ENCODE assay signal across 13 cellular contexts in genomic region chr17:64126918-64127317, GRCh38. TPM values are rescaled to one million over a fixed set of nuclear protein-coding genes. Genes with fewer than 3 reads are reported as not detected.
DNase-seq lines count a peak whose midpoint lies in the region; ATAC-seq and TF ChIP-seq lines count a peak whose summit lies in the region.
"Had no signal": no experiment of that assay in that cellular context is flagged by ENCODE, and none has a peak within 500 bp of the region (broad histone marks: within the 10 kb centered on the region; RNA-seq: fewer than 3 reads in every experiment).

No MANE protein-coding gene starts in this region.

- no peak overlapping the region for H2AFZ ChIP-seq in PC-9
- H2AFZ ChIP-seq in smooth muscle cell (ENCODE audit: low read depth), result no peak overlapping the region

- intact Hi-C loops in PC-9 (cut with micrococcal nuclease; ENCODE audit: unreplicated experiment), result no loop called here

- H3K27me3 ChIP-seq in PC-9 (ENCODE audit: insufficient read depth, low read depth) (no peaks in the 10 kb centered on the region), smooth muscle cell (ENCODE audit: low read depth) (no peaks in the 10 kb centered on the region)
- H3K27me3 ChIP-seq: heart right ventricle had no signal

- H4K20me1 ChIP-seq in PC-9 (ENCODE audit: insufficient read depth) (peaks cover 9% of the 10 kb centered on the region; the same call in 1 of the 2 replicates), smooth muscle cell (ENCODE audit: low read depth) (peaks cover 47% of the 10 kb centered on the region)

- H3K27ac Mint-ChIP-seq in activated T-cell treated with anti-CD3 and anti-CD28 coated beads, Interleukin-2, amount 50 U/mL, for 72 hours, result peak overlapping the region; percentile 88
- peak overlapping the region; percentile 53 for H3K27ac Mint-ChIP-seq in chondrocyte (ENCODE audit: unreplicated experiment)
- H3K27ac Mint-ChIP-seq: dendritic cell treated with granulocyte-macrophage colony-stimulating factor and Interleukin-4, amounts not matched to agents 40 ng/mL and 50 ng/mL, for 4 days had no signal

- POLR2A ChIA-PET in PC-9 (lab: Charles Lee; ENCODE audit: unreplicated experiment), result no interaction called here

- BruUV-seq in PC-9 (replicated peaks; lab: Mats Ljungman, UMichigan), result no TSS peak

- CTCF ChIA-PET in PC-9 (lab: Charles Lee), result interaction anchor here (0.6 kb wide), 1 partner anchor 71 kb away, joined by 3 read pairs; no protein-coding TSS in a partner anchor

- no peak overlapping the region for H3K4me3 ChIP-seq in PC-9
- no peak overlapping the region for H3K4me3 ChIP-seq in smooth muscle cell

- peaks cover 5 to 13% of the 10 kb centered on the region in 2 donors for H3K36me3 Mint-ChIP-seq in activated T-cell treated with anti-CD3 and anti-CD28 coated beads, Interleukin-2, amount 50 U/mL, for 72 hours (ENCODE audit: insufficient read depth in 2 of 2)
- no peaks in the 10 kb centered on the region for H3K36me3 Mint-ChIP-seq in chondrocyte (ENCODE audit: low read depth)

- H3K27ac ChIP-seq in PC-9 (0 out of 2 replicates have a peak overlapping the region, but pooled peaks have one; percentile 9), smooth muscle cell (ENCODE audit: low read depth) (peak overlapping the region; percentile 36)
- H3K27ac ChIP-seq: heart right ventricle, lower lobe of right lung, WERI-Rb-1 had no signal

- H3K9ac ChIP-seq in smooth muscle cell (ENCODE audit: low read depth), result peak overlapping the region; percentile 29

- H3K4me2 ChIP-seq in PC-9, result peak overlapping the region; percentile 92
- peak overlapping the region; percentile 42 for H3K4me2 ChIP-seq in smooth muscle cell

- no peak for ATAC-seq in activated T-cell treated with anti-CD3 and anti-CD28 coated beads, Interleukin-2, amount 50 U/mL, for 72 hours (replicated peaks in 1 of 2)
- ATAC-seq in GM21528 (IDR thresholded peaks at IDR 0.05; ENCODE audit: low FRiP score, unreplicated experiment), result no peak
- ATAC-seq in GM21447 (IDR thresholded peaks at IDR 0.05; ENCODE audit: unreplicated experiment), result no peak
- ATAC-seq: heart right ventricle, lower lobe of right lung had no signal

- no peaks in the 10 kb centered on the region for H3K9me3 Mint-ChIP-seq in activated T-cell treated with anti-CD3 and anti-CD28 coated beads, Interleukin-2, amount 50 U/mL, for 72 hours
- H3K9me3 Mint-ChIP-seq in chondrocyte (ENCODE audit: low read depth), result no peaks in the 10 kb centered on the region
- H3K9me3 Mint-ChIP-seq: dendritic cell treated with granulocyte-macrophage colony-stimulating factor and Interleukin-4, amounts not matched to agents 40 ng/mL and 50 ng/mL, for 4 days had no signal

- H3K4me1 ChIP-seq in PC-9 (replicated peaks; ENCODE audit: insufficient read depth) (peaks cover 29% of the 10 kb centered on the region), smooth muscle cell (ENCODE audit: low read depth) (peaks cover 6% of the 10 kb centered on the region)

- no peaks in the 10 kb centered on the region for H3K27me3 Mint-ChIP-seq in activated T-cell treated with anti-CD3 and anti-CD28 coated beads, Interleukin-2, amount 50 U/mL, for 72 hours (ENCODE audit: low read depth)
- no peaks in the 10 kb centered on the region for H3K27me3 Mint-ChIP-seq in chondrocyte (ENCODE audit: low read depth)
- H3K27me3 Mint-ChIP-seq: dendritic cell treated with granulocyte-macrophage colony-stimulating factor and Interleukin-4, amounts not matched to agents 40 ng/mL and 50 ng/mL, for 4 days had no signal

- H3F3A ChIP-seq in PC-9 (ENCODE audit: insufficient read depth, low read depth), result peaks cover 9% of the 10 kb centered on the region; the same call in 1 of the 2 replicates
- no peaks in the 10 kb centered on the region for H3F3A ChIP-seq in smooth muscle cell (ENCODE audit: low read depth)

- TF ChIP-seq CTCF in PC-9 (conservative IDR thresholded peaks at IDR 0.05) (no peak), chondrocyte (IDR thresholded peaks at IDR 0.05) (no peak), smooth muscle cell (IDR thresholded peaks at IDR 0.05; ENCODE audit: borderline replicate concordance, insufficient read depth, poor library complexity, severe bottlenecking) (no peak)

- H3K4me1 Mint-ChIP-seq in activated T-cell treated with anti-CD3 and anti-CD28 coated beads, Interleukin-2, amount 50 U/mL, for 72 hours (ENCODE audit: low read depth), result peaks cover 71% of the 10 kb centered on the region
- H3K4me1 Mint-ChIP-seq in chondrocyte (ENCODE audit: low read depth), result peaks cover 46% of the 10 kb centered on the region

- H3K4me3 Mint-ChIP-seq in activated T-cell treated with anti-CD3 and anti-CD28 coated beads, Interleukin-2, amount 50 U/mL, for 72 hours, result peak overlapping the region; percentile 72 to 94
- no peak overlapping the region for H3K4me3 Mint-ChIP-seq in chondrocyte (ENCODE audit: unreplicated experiment)
- H3K4me3 Mint-ChIP-seq: dendritic cell treated with granulocyte-macrophage colony-stimulating factor and Interleukin-4, amounts not matched to agents 40 ng/mL and 50 ng/mL, for 4 days had no signal

- H3K9me3 ChIP-seq in PC-9 (ENCODE audit: insufficient read depth, low read depth), result no peaks in the 10 kb centered on the region
- no peaks in the 10 kb centered on the region for H3K9me3 ChIP-seq in smooth muscle cell (replicated peaks; ENCODE audit: low read depth)
- H3K9me3 ChIP-seq: heart right ventricle, lower lobe of right lung had no signal

- 14% methylated on average over 1 of the region's 1 CpG for WGBS in smooth muscle cell (ENCODE audit: low lambda C conversion rate)

- no peaks in the 10 kb centered on the region for H3K9me2 ChIP-seq in PC-9 (ENCODE audit: insufficient read depth)

- peaks cover 76% of the 10 kb centered on the region for H3K79me2 ChIP-seq in PC-9 (ENCODE audit: low read depth)
- peaks cover 65% of the 10 kb centered on the region for H3K79me2 ChIP-seq in smooth muscle cell (ENCODE audit: low read depth)

- no peak for DNase-seq in activated T-cell treated with anti-CD3 and anti-CD28 coated beads, Interleukin-2, amount 50 U/mL, for 72 hours
- no peak for DNase-seq in activated T-cell treated with anti-CD3 and anti-CD28 coated beads, Interleukin-2, amount 50 U/mL, for 48 hours
- DNase-seq in PC-9, result no peak
- DNase-seq in chondrocyte (ENCODE audit: low spot score), result no peak
- no peak for DNase-seq in smooth muscle cell (lab: John Stamatoyannopoulos, UW; ENCODE audit: unreplicated experiment)
- no peak for DNase-seq in SIG-M5 (lab: John Stamatoyannopoulos, UW)
- DNase-seq: AML-193, heart right ventricle, lower lobe of right lung, WERI-Rb-1 had no signal

- H3K36me3 ChIP-seq in PC-9 (ENCODE audit: low read depth), result peaks cover 9% of the 10 kb centered on the region; the same call in 1 of the 2 replicates
- no peaks in the 10 kb centered on the region for H3K36me3 ChIP-seq in smooth muscle cell (ENCODE audit: low read depth)
- H3K36me3 ChIP-seq: lower lobe of right lung had no signal

RNA-seq across cellular contexts. Expression of gene ERN1, which starts 3.0 kb away (rescaled TPM):
- 10 to 100 TPM; 58.1 to 98.3 TPM for total RNA-seq in activated T-cell treated with anti-CD3 and anti-CD28 coated beads, Interleukin-2, amount 50 U/mL, for 72 hours
- 9.2 and 11.7 TPM in 2 replicates for total RNA-seq in PC-9 (2021)
- total RNA-seq in chondrocyte, result 12.1 to 18.2 TPM (median 14.9 TPM) in 3 replicates
- total RNA-seq in smooth muscle cell, result 8.6 and 10.2 TPM in 2 replicates
- 9.0 and 17.2 TPM in 2 replicates for polyA plus RNA-seq in smooth muscle cell
